In the genomic region with DNA sequence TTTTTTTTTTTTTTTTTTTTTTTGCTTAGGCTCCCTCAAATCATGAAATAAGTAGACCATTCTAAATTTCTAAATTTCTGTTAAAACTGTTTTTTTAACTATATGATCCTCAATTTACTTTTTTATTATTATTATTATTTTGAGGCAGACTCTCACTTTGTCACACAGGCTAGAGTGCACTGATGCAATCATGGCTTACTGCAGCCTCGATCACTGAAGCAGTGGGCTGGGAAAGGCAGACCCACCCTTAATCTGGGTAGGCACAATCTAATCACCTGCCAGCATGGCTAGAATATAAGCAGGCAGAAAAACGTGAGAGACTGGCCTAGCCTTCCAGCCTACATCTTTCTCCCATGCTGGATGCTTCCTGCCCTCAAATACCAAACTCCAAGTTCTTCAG, we compare ENCODE assay signal across 16 cellular contexts. TPM values are rescaled to one million over a fixed set of nuclear protein-coding genes. Genes with fewer than 3 reads are reported as not detected.
DNase-seq lines count a peak whose midpoint lies in the region; ATAC-seq, FAIRE-seq and TF ChIP-seq lines count a peak whose summit lies in the region.
"Had no signal": no experiment of that assay in that cellular context is flagged by ENCODE, and none has a peak within 500 bp of the region (broad histone marks: within the 10 kb centered on the region; RNA-seq: fewer than 3 reads in every experiment).

No MANE protein-coding gene starts in this region.

- no peaks in the 10 kb centered on the region for H3K9me3 Mint-ChIP-seq in effector memory CD8-positive, alpha-beta T cell
- no peaks in the 10 kb centered on the region for H3K9me3 Mint-ChIP-seq in type B pancreatic cell
- no peaks in the 10 kb centered on the region for H3K9me3 Mint-ChIP-seq in endodermal cell

- H3K4me1 Mint-ChIP-seq in effector memory CD8-positive, alpha-beta T cell (ENCODE audit: low read depth in 2 of 2), result peaks cover 42 to 45% of the 10 kb centered on the region in 2 donors
- H3K4me1 Mint-ChIP-seq in type B pancreatic cell (ENCODE audit: unreplicated experiment) (peaks cover 25% of the 10 kb centered on the region), endodermal cell (peaks cover 41% of the 10 kb centered on the region)

- H4K20me1 ChIP-seq in HepG2 (ENCODE audit: insufficient read depth, low read length), result peaks cover 43% of the 10 kb centered on the region

- BruUV-seq in HepG2 (replicated peaks; lab: Mats Ljungman, UMichigan) (no TSS peak), Panc1 (replicated peaks; lab: Mats Ljungman, UMichigan) (no TSS peak)

- H3K27ac ChIP-seq in HepG2 (ENCODE audit: extremely low read length, insufficient read depth, low read length) (no peak overlapping the region), right lobe of liver (no peak overlapping the region), Panc1 (ENCODE audit: low read length) (peak overlapping the region; percentile 82; the same call in 1 of the 2 replicates), suprapubic skin (no peak overlapping the region), adrenal gland (no peak overlapping the region), endodermal cell (ENCODE audit: low read depth, low read length) (no peak overlapping the region)
- H3K27ac ChIP-seq: psoas muscle, SJCRH30 had no signal

- H3K4me3 ChIP-seq in HepG2 (replicated peaks in 1 of 3; ENCODE audit: insufficient read depth in 1 of 3, low read depth in 2 of 3, low read length in 3 of 3) (peak overlapping the region; percentile 75 to 90 (median 86); a peak in 5 of 6 replicates), right lobe of liver (no peak overlapping the region), Panc1 (ENCODE audit: low read depth in 2 of 2, low read length in 2 of 2) (peak overlapping the region; percentile 76 to 95), suprapubic skin (no peak overlapping the region), adrenal gland (no peak overlapping the region), endodermal cell (ENCODE audit: low read length) (no peak overlapping the region)
- H3K4me3 ChIP-seq: psoas muscle, SJCRH30 had no signal

- H3K27me3 ChIP-seq in HepG2 (ENCODE audit: control insufficient read depth in 1 of 2, insufficient read depth in 2 of 2, low read length in 2 of 2) (no peaks in the 10 kb centered on the region; a peak in 1 of 5 replicates), right lobe of liver (no peaks in the 10 kb centered on the region), Panc1 (ENCODE audit: control insufficient read depth, insufficient read depth, low read length) (no peaks in the 10 kb centered on the region), suprapubic skin (no peaks in the 10 kb centered on the region), adrenal gland (no peaks in the 10 kb centered on the region), endodermal cell (ENCODE audit: control insufficient read depth, insufficient read depth, low read length, poor library complexity, severe bottlenecking) (no peaks in the 10 kb centered on the region)
- H3K27me3 ChIP-seq: SJCRH30 had no signal

- H3K9ac ChIP-seq in HepG2 (ENCODE audit: insufficient read depth, low read depth, low read length), result peak overlapping the region; percentile 82; the same call in 1 of the 2 replicates
- H3K9ac ChIP-seq in endodermal cell (ENCODE audit: extremely low read depth, low read length, poor library complexity, severe bottlenecking), result no peak overlapping the region

- CTCF ChIA-PET in HepG2 (lab: Yijun Ruan, JAX; ENCODE audit: low intra/inter-chr PET ratio, low total read pairs) (no interaction called here), Panc1 (lab: Charles Lee) (no interaction called here)

- TF ChIP-seq CTCF in HepG2 (CRISPR knock-in tag; IDR thresholded peaks at IDR 0.05) (no peak), right lobe of liver (IDR thresholded peaks at IDR 0.05) (no peak), Panc1 (IDR thresholded peaks at IDR 0.05) (no peak), type B pancreatic cell (conservative IDR thresholded peaks at IDR 0.05) (no peak), suprapubic skin (IDR thresholded peaks at IDR 0.05) (no peak), adrenal gland (IDR thresholded peaks at IDR 0.05) (no peak), endodermal cell (conservative IDR thresholded peaks at IDR 0.05) (no peak)

- no peaks in the 10 kb centered on the region for H3K9me3 ChIP-seq in HepG2 (ENCODE audit: low read length)
- no peaks in the 10 kb centered on the region for H3K9me3 ChIP-seq in right lobe of liver
- H3K9me3 ChIP-seq in Panc1 (ENCODE audit: control insufficient read depth, insufficient read depth, low read depth, low read length), result no peaks in the 10 kb centered on the region
- no peaks in the 10 kb centered on the region for H3K9me3 ChIP-seq in suprapubic skin
- H3K9me3 ChIP-seq in adrenal gland (replicated peaks in 1 of 3), result no peaks in the 10 kb centered on the region
- H3K9me3 ChIP-seq in endodermal cell (ENCODE audit: control insufficient read depth, low read length), result no peaks in the 10 kb centered on the region
- H3K9me3 ChIP-seq: psoas muscle, SJCRH30 had no signal

- TF ChIP-seq POLR2A in HepG2 (IDR thresholded peaks at IDR 0.05; ENCODE audit: insufficient read depth in 1 of 2, low read depth in 2 of 2, low read length in 2 of 2) (no peak), right lobe of liver (IDR thresholded peaks at IDR 0.05) (no peak), suprapubic skin (IDR thresholded peaks at IDR 0.05) (no peak), adrenal gland (IDR thresholded peaks at IDR 0.05) (no peak)

- peaks cover 71% of the 10 kb centered on the region for H3K79me2 ChIP-seq in HepG2 (ENCODE audit: insufficient read depth, low read length)

- H3K4me2 ChIP-seq in HepG2 (ENCODE audit: low read depth, low read length), result peak overlapping the region; percentile 60

- TF ChIP-seq RAD21 in HepG2 (CRISPR knock-in tag; IDR thresholded peaks at IDR 0.05), result no peak

- no peak for TF ChIP-seq EP300 in HepG2 (IDR thresholded peaks at IDR 0.05; ENCODE audit: low read depth in 2 of 2, low read length in 2 of 2)
- TF ChIP-seq EP300 in HepG2 (CRISPR knock-in tag; IDR thresholded peaks at IDR 0.05; ENCODE audit: borderline replicate concordance), result no peak
- no peak for TF ChIP-seq EP300 in suprapubic skin (IDR thresholded peaks at IDR 0.05)

- no peak for FAIRE-seq in HepG2 (lab: Jason Lieb, UNC)
- FAIRE-seq: kidney, urothelium cell line had no signal

- 30% methylated on average over 2 of the region's 2 CpGs for WGBS in HepG2 (ENCODE audit: low lambda C conversion rate)
- WGBS in right lobe of liver (ENCODE audit: insufficient coverage, low coverage, low lambda C conversion rate, missing lambda C conversion rate), result 59% methylated on average over 2 of the region's 2 CpGs
- 49% methylated on average over 2 of the region's 2 CpGs for WGBS in suprapubic skin
- WGBS in adrenal gland, 4 donors, result 60 to 69% (median 67%) methylated on average over 2 of the region's 2 CpGs
- 40 to 70% methylated on average over 1 to 2 of the region's 2 CpGs for WGBS in endodermal cell (ENCODE audit: insufficient coverage in 1 of 2, insufficient read length in 1 of 2), 2 experiments

- DNase-seq in HepG2 (ENCODE audit: low spot score), result no peak
- no peak for DNase-seq in right lobe of liver
- no peak for DNase-seq in Panc1 (ENCODE audit: low read depth, low spot score)
- no peak for DNase-seq in effector memory CD8-positive, alpha-beta T cell
- DNase-seq in type B pancreatic cell (ENCODE audit: extremely low spot score, unreplicated experiment), result no peak
- no peak for DNase-seq in suprapubic skin (ENCODE audit: low spot score in 2 of 2)
- DNase-seq in adrenal gland, result no peak
- no peak for DNase-seq in endodermal cell
- DNase-seq: kidney; NCI-H2081; NCI-H748 treated with DMSO at 0.1 percent for 48 hours; psoas muscle; SJCRH30; stimulated activated CD4-positive, alpha-beta T cell treated with anti-CD3 and anti-CD28 coated beads, Interleukin-2, amount 100 ng/mL, for 24 hours; stimulated activated CD8-positive, alpha-beta memory T cell treated with anti-CD3 and anti-CD28 coated beads, Interleukin-4, amount 100 ng/mL, for 48 hours had no signal

- POLR2A ChIA-PET in HepG2 (lab: Yijun Ruan, JAX), result interaction anchor here (1.0 kb wide), 1 partner anchor 36 kb away, joined by 3 read pairs; no protein-coding TSS in a partner anchor
- POLR2A ChIA-PET in Panc1 (lab: Charles Lee), result interaction anchor here (0.6 kb wide), 1 partner anchor 141 kb away, joined by 3 read pairs; a partner anchor contains a TSS

- intact Hi-C loops in HepG2 (cut with micrococcal nuclease; ENCODE audit: unreplicated experiment) (no loop called here), right lobe of liver (cut with DNase I) (no loop called here), Panc1 (cut with micrococcal nuclease; ENCODE audit: unreplicated experiment) (no loop called here), adrenal gland (cut with DNase I) (loop anchor here in 1 of 2 donors (10.0 kb wide), 1 partner anchor 148 kb away; no protein-coding TSS in a partner anchor)

- no peaks in the 10 kb centered on the region for H3K36me3 ChIP-seq in HepG2 (replicated peaks in 1 of 2; ENCODE audit: control insufficient read depth in 1 of 2, insufficient read depth in 2 of 2, low read length in 2 of 2)
- no peaks in the 10 kb centered on the region for H3K36me3 ChIP-seq in right lobe of liver
- H3K36me3 ChIP-seq in Panc1 (ENCODE audit: control insufficient read depth, insufficient read depth, low read length), result no peaks in the 10 kb centered on the region
- H3K36me3 ChIP-seq in suprapubic skin, result no peaks in the 10 kb centered on the region
- no peaks in the 10 kb centered on the region for H3K36me3 ChIP-seq in adrenal gland (replicated peaks in 1 of 2)
- no peaks in the 10 kb centered on the region for H3K36me3 ChIP-seq in endodermal cell (ENCODE audit: control insufficient read depth, insufficient read depth, low read length)
- H3K36me3 ChIP-seq: SJCRH30 had no signal

- peak overlapping the region; percentile 2 to 20 for H3K4me3 Mint-ChIP-seq in effector memory CD8-positive, alpha-beta T cell
- H3K4me3 Mint-ChIP-seq in type B pancreatic cell, result no peak overlapping the region
- no peak overlapping the region for H3K4me3 Mint-ChIP-seq in endodermal cell

- ATAC-seq in HepG2 (no peak), right lobe of liver (no peak), Panc1 (no peak)
- no peak for ATAC-seq in effector memory CD8-positive, alpha-beta T cell (replicated peaks)
- ATAC-seq: psoas muscle had no signal

- H3K36me3 Mint-ChIP-seq in effector memory CD8-positive, alpha-beta T cell (ENCODE audit: insufficient read depth), result peaks cover 7% of the 10 kb centered on the region
- H3K36me3 Mint-ChIP-seq in type B pancreatic cell (no peaks in the 10 kb centered on the region), endodermal cell (ENCODE audit: low read depth) (peaks cover 4% of the 10 kb centered on the region)

- H3K27me3 Mint-ChIP-seq in effector memory CD8-positive, alpha-beta T cell, result no peaks in the 10 kb centered on the region
- H3K27me3 Mint-ChIP-seq in type B pancreatic cell, result no peaks in the 10 kb centered on the region
- peaks cover 3% of the 10 kb centered on the region for H3K27me3 Mint-ChIP-seq in endodermal cell (ENCODE audit: insufficient read depth)

- H3K4me1 ChIP-seq in HepG2 (ENCODE audit: insufficient read depth, low read length), result peaks cover 75% of the 10 kb centered on the region
- H3K4me1 ChIP-seq in right lobe of liver, result peaks cover 0 to 28% (median 4%) of the 10 kb centered on the region in 4 donors
- peaks cover 20% of the 10 kb centered on the region for H3K4me1 ChIP-seq in Panc1 (ENCODE audit: control insufficient read depth, insufficient read depth, low read length)
- peaks cover 40% of the 10 kb centered on the region for H3K4me1 ChIP-seq in suprapubic skin
- H3K4me1 ChIP-seq in adrenal gland (replicated peaks in 1 of 2), result peaks cover 5 to 33% of the 10 kb centered on the region in 2 donors
- H3K4me1 ChIP-seq in endodermal cell (ENCODE audit: control insufficient read depth, insufficient read depth, low read length), result no peaks in the 10 kb centered on the region

- in situ Hi-C loops in HepG2 (cut with HindIII; ENCODE audit: extremely low pct_ligation_motif_present, low pct_unique_long_range_greater_than_20kb), result no loop called here
- in situ Hi-C loops in Panc1 (cut with HindIII; ENCODE audit: low pct_unique_long_range_greater_than_20kb, low sequenced_read_pairs), result no loop called here

- no peak overlapping the region for H2AFZ ChIP-seq in HepG2 (ENCODE audit: low read length)

- peak overlapping the region in 1 of 2 donors; percentile 89 for H3K27ac Mint-ChIP-seq in effector memory CD8-positive, alpha-beta T cell
- peak overlapping the region; percentile 15 for H3K27ac Mint-ChIP-seq in type B pancreatic cell
- no peak overlapping the region for H3K27ac Mint-ChIP-seq in endodermal cell

RNA-seq across cellular contexts. Expression of a gene that starts 2.4 kb away (rescaled TPM):
- total RNA-seq in HepG2 (2016; rRNA removed; fragmentation: Illumina TruSeq; extraction: Trizol) (39.5 and 60.3 TPM in 2 replicates), right lobe of liver (100 to 1,000 TPM in 1 of 6 experiments, 10 to 100 TPM in 5; 31.2 to 162 (median 37.9) TPM), Panc1 (2021; ENCODE audit: unreplicated experiment) (83.3 TPM), type B pancreatic cell (ENCODE audit: low replicate concordance) (40.8 and 49.2 TPM in 2 replicates), suprapubic skin (10 to 100 TPM; 21.7 to 36.0 (median 29.7) TPM), adrenal gland (10 to 100 TPM; 21.5 to 35.2 (median 26.3) TPM), endodermal cell (10 to 100 TPM; 44.5 to 60.8 TPM)
- 11.0 and 16.4 TPM in 2 replicates for total RNA-seq in HepG2 (2016; cell fraction: cytosol; rRNA removed; fragmentation: Illumina TruSeq; extraction: Trizol; ENCODE audit: low read depth)
- total RNA-seq in HepG2 (2016; cell fraction: insoluble cytoplasmic fraction; rRNA removed; fragmentation: Illumina TruSeq; extraction: Trizol), result 39.4 and 62.3 TPM in 2 replicates
- total RNA-seq in HepG2 (2016; cell fraction: membrane; rRNA removed; fragmentation: Illumina TruSeq; extraction: Trizol), result 36.2 and 41.2 TPM in 2 replicates
- 68.5 and 75.0 TPM in 2 replicates for total RNA-seq in HepG2 (2016; cell fraction: nucleus; rRNA removed; fragmentation: Illumina TruSeq; extraction: Trizol)
- polyA plus RNA-seq in HepG2 (2011; rRNA removed) (110 and 137 TPM in 2 replicates), adrenal gland (10 to 100 TPM in 2 of 3 donors, 1 to 10 TPM in 1; 8.8 to 21.0 (median 11.7) TPM)
- 61.7 and 85.2 TPM in 2 replicates for polyA plus RNA-seq in HepG2 (2011; cell fraction: cytosol; rRNA removed)
- polyA plus RNA-seq in HepG2 (2011; cell fraction: nucleus; rRNA removed), result 36.3 and 40.5 TPM in 2 replicates
- polyA plus RNA-seq in HepG2 (2012), result 77.7 and 120 TPM in 2 replicates
- 10.9 and 16.5 TPM in 2 replicates for polyA plus RNA-seq in HepG2 (2016; cell fraction: cytosol; fragmentation: Illumina TruSeq; extraction: Trizol; ENCODE audit: low read depth)
- polyA plus RNA-seq in HepG2 (2016; cell fraction: insoluble cytoplasmic fraction; fragmentation: Illumina TruSeq; extraction: Trizol; ENCODE audit: low read depth), result 34.8 and 35.0 TPM in 2 replicates
- 19.1 and 21.8 TPM in 2 replicates for polyA plus RNA-seq in HepG2 (2016; cell fraction: membrane; fragmentation: Illumina TruSeq; extraction: Trizol; ENCODE audit: low read depth)
- polyA plus RNA-seq in HepG2 (2016; cell fraction: nucleus; fragmentation: Illumina TruSeq; extraction: Trizol; ENCODE audit: insufficient read depth, low read depth), result 70.3 and 77.8 TPM in 2 replicates
- polyA minus RNA-seq in HepG2 (2011; rRNA and poly(A)+ RNA removed; ENCODE audit: low replicate concordance), result 16.0 and 42.3 TPM in 2 replicates
- 97.0 and 156 TPM in 2 replicates for polyA minus RNA-seq in HepG2 (2011; cell fraction: cytosol; rRNA and poly(A)+ RNA removed)
- 90.4 and 99.5 TPM in 2 replicates for polyA minus RNA-seq in HepG2 (2011; cell fraction: nucleus; rRNA and poly(A)+ RNA removed)
- 45.6 TPM for polyA plus RNA-seq in Panc1 (2012; ENCODE audit: insufficient read length)
- polyA plus RNA-seq in endodermal cell (2013, experiment 1 of 2), result 22.4 TPM
- 21.7 TPM for polyA plus RNA-seq in endodermal cell (2013, experiment 2 of 2)

RNA-seq across cellular contexts. Expression of a gene that starts 14.0 kb away (rescaled TPM):
- total RNA-seq in HepG2 (2016; rRNA removed; fragmentation: Illumina TruSeq; extraction: Trizol) (210 and 318 TPM in 2 replicates), right lobe of liver (10 to 100 TPM; 40.7 to 63.0 (median 51.3) TPM), Panc1 (2021; ENCODE audit: unreplicated experiment) (62.1 TPM), type B pancreatic cell (ENCODE audit: low replicate concordance) (76.1 and 90.4 TPM in 2 replicates), suprapubic skin (10 to 100 TPM; 53.8 to 78.1 (median 67.1) TPM), adrenal gland (100 to 1,000 TPM in 2 of 8 donors, 10 to 100 TPM in 6; 50.6 to 123 (median 81.1) TPM), endodermal cell (100 to 1,000 TPM; 102 to 121 TPM)
- total RNA-seq in HepG2 (2016; cell fraction: cytosol; rRNA removed; fragmentation: Illumina TruSeq; extraction: Trizol; ENCODE audit: low read depth), result 30.8 and 32.7 TPM in 2 replicates
- total RNA-seq in HepG2 (2016; cell fraction: insoluble cytoplasmic fraction; rRNA removed; fragmentation: Illumina TruSeq; extraction: Trizol), result 209 and 319 TPM in 2 replicates
- total RNA-seq in HepG2 (2016; cell fraction: membrane; rRNA removed; fragmentation: Illumina TruSeq; extraction: Trizol), result 43.6 and 56.6 TPM in 2 replicates
- total RNA-seq in HepG2 (2016; cell fraction: nucleus; rRNA removed; fragmentation: Illumina TruSeq; extraction: Trizol), result 147 and 149 TPM in 2 replicates
- polyA plus RNA-seq in HepG2 (2011; rRNA removed) (67.6 and 90.0 TPM in 2 replicates), adrenal gland (100 to 1,000 TPM in 2 of 3 donors, 10 to 100 TPM in 1; 55.2 to 226 (median 133) TPM)
- 24.7 and 40.4 TPM in 2 replicates for polyA plus RNA-seq in HepG2 (2011; cell fraction: cytosol; rRNA removed)
- 53.1 and 74.3 TPM in 2 replicates for polyA plus RNA-seq in HepG2 (2011; cell fraction: nucleus; rRNA removed)
- 74.5 and 94.0 TPM in 2 replicates for polyA plus RNA-seq in HepG2 (2012)
- 13.4 and 15.5 TPM in 2 replicates for polyA plus RNA-seq in HepG2 (2016; cell fraction: cytosol; fragmentation: Illumina TruSeq; extraction: Trizol; ENCODE audit: low read depth)
- polyA plus RNA-seq in HepG2 (2016; cell fraction: insoluble cytoplasmic fraction; fragmentation: Illumina TruSeq; extraction: Trizol; ENCODE audit: low read depth), result 268 and 281 TPM in 2 replicates
- polyA plus RNA-seq in HepG2 (2016; cell fraction: membrane; fragmentation: Illumina TruSeq; extraction: Trizol; ENCODE audit: low read depth), result 23.4 and 27.8 TPM in 2 replicates
- polyA plus RNA-seq in HepG2 (2016; cell fraction: nucleus; fragmentation: Illumina TruSeq; extraction: Trizol; ENCODE audit: insufficient read depth, low read depth), result 186 and 191 TPM in 2 replicates
- 23.9 and 42.3 TPM in 2 replicates for polyA minus RNA-seq in HepG2 (2011; rRNA and poly(A)+ RNA removed; ENCODE audit: low replicate concordance)
- 40.4 and 47.9 TPM in 2 replicates for polyA minus RNA-seq in HepG2 (2011; cell fraction: cytosol; rRNA and poly(A)+ RNA removed)
- 156 and 191 TPM in 2 replicates for polyA minus RNA-seq in HepG2 (2011; cell fraction: nucleus; rRNA and poly(A)+ RNA removed)
- polyA plus RNA-seq in Panc1 (2012; ENCODE audit: insufficient read length), result 39.6 TPM
- polyA plus RNA-seq in endodermal cell (2013, experiment 1 of 2), result 116 TPM
- 105 TPM for polyA plus RNA-seq in endodermal cell (2013, experiment 2 of 2)

RNA-seq across cellular contexts. Expression of a gene that starts 37.0 kb away (rescaled TPM):
- 10.9 and 15.6 TPM in 2 replicates for total RNA-seq in HepG2 (2016; rRNA removed; fragmentation: Illumina TruSeq; extraction: Trizol)
- total RNA-seq in HepG2 (2016; cell fraction: cytosol; rRNA removed; fragmentation: Illumina TruSeq; extraction: Trizol; ENCODE audit: low read depth), result 4.5 and 5.0 TPM in 2 replicates
- total RNA-seq in HepG2 (2016; cell fraction: insoluble cytoplasmic fraction; rRNA removed; fragmentation: Illumina TruSeq; extraction: Trizol), result 11.0 and 15.6 TPM in 2 replicates
- total RNA-seq in HepG2 (2016; cell fraction: membrane; rRNA removed; fragmentation: Illumina TruSeq; extraction: Trizol), result 14.1 and 14.7 TPM in 2 replicates
- total RNA-seq in HepG2 (2016; cell fraction: nucleus; rRNA removed; fragmentation: Illumina TruSeq; extraction: Trizol), result 10.3 and 11.2 TPM in 2 replicates
- 5.7 and 6.6 TPM in 2 replicates for polyA plus RNA-seq in HepG2 (2011; rRNA removed)
- 2.7 and 3.9 TPM in 2 replicates for polyA plus RNA-seq in HepG2 (2011; cell fraction: cytosol; rRNA removed)
- 2.7 and 3.5 TPM in 2 replicates for polyA plus RNA-seq in HepG2 (2011; cell fraction: nucleus; rRNA removed)
- 4.4 and 8.3 TPM in 2 replicates for polyA plus RNA-seq in HepG2 (2012)
- 5.1 and 6.7 TPM in 2 replicates for polyA plus RNA-seq in HepG2 (2016; cell fraction: cytosol; fragmentation: Illumina TruSeq; extraction: Trizol; ENCODE audit: low read depth)
- polyA plus RNA-seq in HepG2 (2016; cell fraction: insoluble cytoplasmic fraction; fragmentation: Illumina TruSeq; extraction: Trizol; ENCODE audit: low read depth), result 20.7 and 22.1 TPM in 2 replicates
- polyA plus RNA-seq in HepG2 (2016; cell fraction: membrane; fragmentation: Illumina TruSeq; extraction: Trizol; ENCODE audit: low read depth), result 11.1 and 11.8 TPM in 2 replicates
- polyA plus RNA-seq in HepG2 (2016; cell fraction: nucleus; fragmentation: Illumina TruSeq; extraction: Trizol; ENCODE audit: insufficient read depth, low read depth), result 17.8 and 19.4 TPM in 2 replicates
- polyA minus RNA-seq in HepG2 (2011; rRNA and poly(A)+ RNA removed; ENCODE audit: low replicate concordance), result 4.5 and 4.8 TPM in 2 replicates
- 5.7 and 5.8 TPM in 2 replicates for polyA minus RNA-seq in HepG2 (2011; cell fraction: cytosol; rRNA and poly(A)+ RNA removed)
- 8.9 and 11.7 TPM in 2 replicates for polyA minus RNA-seq in HepG2 (2011; cell fraction: nucleus; rRNA and poly(A)+ RNA removed)
- total RNA-seq in right lobe of liver, result 10 to 100 TPM; 10.1 to 18.3 (median 13.1) TPM
- total RNA-seq in Panc1 (2021; ENCODE audit: unreplicated experiment), result 20.6 TPM
- polyA plus RNA-seq in Panc1 (2012; ENCODE audit: insufficient read length), result 6.2 TPM
- 9.1 and 11.0 TPM in 2 replicates for total RNA-seq in type B pancreatic cell (ENCODE audit: low replicate concordance)
- total RNA-seq in suprapubic skin, result 10 to 100 TPM; 10.9 to 16.6 (median 13.7) TPM
- 10 to 100 TPM in 1 of 8 donors, 1 to 10 TPM in 7; 3.7 to 13.0 (median 6.8) TPM for total RNA-seq in adrenal gland
- polyA plus RNA-seq in adrenal gland, result 1 to 10 TPM; 1.6 to 5.7 (median 2.6) TPM
- 10 to 100 TPM; 27.3 to 28.2 TPM for total RNA-seq in endodermal cell
- 14.4 TPM for polyA plus RNA-seq in endodermal cell (2013, experiment 1 of 2)
- 14.5 TPM for polyA plus RNA-seq in endodermal cell (2013, experiment 2 of 2)

Comparison
In these comparisons a context has a peak if more than half of its experiments do, and no peak if none do; other contexts are left out.
1. H3K4me3 ChIP-seq: peak in HepG2 (3 of 3) and Panc1 (2 of 2); none in right lobe of liver (0 of 3), suprapubic skin (single experiment), adrenal gland (0 of 4) and endodermal cell (single experiment).
2. H3K4me3 Mint-ChIP-seq: peak in effector memory CD8-positive, alpha-beta T cell (2 of 2); none in type B pancreatic cell (single experiment) and endodermal cell (single experiment).